In the genomic region with DNA sequence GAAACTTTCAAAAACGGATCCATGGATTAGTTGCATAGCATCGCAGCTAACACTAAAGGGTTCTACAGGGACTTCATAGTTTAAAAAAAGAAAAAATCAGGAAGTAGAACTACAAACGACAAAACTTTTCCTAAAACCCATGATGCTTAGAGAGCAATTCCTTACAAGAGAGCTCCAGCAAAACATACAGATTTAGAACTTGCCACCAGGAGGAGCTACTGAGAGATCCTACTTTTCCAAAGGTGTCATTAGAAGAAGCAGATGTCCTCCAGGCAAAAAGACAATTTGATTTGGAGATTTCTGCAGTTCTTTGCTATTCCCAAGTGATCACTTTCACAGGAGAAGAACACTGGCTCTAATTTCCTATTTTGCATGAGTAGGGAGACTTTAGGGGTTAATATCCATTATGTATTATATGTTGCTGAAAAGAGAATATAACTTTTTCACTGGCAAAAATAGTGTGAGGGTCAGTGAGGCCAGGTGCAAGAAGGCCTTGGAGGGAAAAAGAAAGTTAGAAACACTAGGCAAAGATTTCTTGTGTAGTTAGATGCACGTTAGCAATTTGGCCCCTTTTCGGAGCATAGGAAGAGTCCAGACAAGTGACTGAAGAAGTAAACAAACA, we compare ENCODE assay signal across 7 cellular contexts.
DNase-seq lines count a peak whose midpoint lies in the region; ATAC-seq and TF ChIP-seq lines count a peak whose summit lies in the region.

No MANE protein-coding gene starts in this region.

- H3K27ac ChIP-seq in GM23248 (no peak overlapping the region), body of pancreas (no peak overlapping the region), right lobe of liver (no peak overlapping the region)

- no peaks in the 10 kb centered on the region for H3K79me2 ChIP-seq in GM23248 (ENCODE audit: insufficient read depth)

- H3K27me3 ChIP-seq in GM23248 (replicated peaks; ENCODE audit: insufficient read depth) = no peaks in the 10 kb centered on the region
- no peaks in the 10 kb centered on the region for H3K27me3 ChIP-seq in body of pancreas
- no peaks in the 10 kb centered on the region for H3K27me3 ChIP-seq in right lobe of liver

- peak overlapping the region; percentile 30; the same call in 1 of the 2 replicates for H2AFZ ChIP-seq in GM23248

- H4K20me1 ChIP-seq in GM23248 (ENCODE audit: insufficient read depth) = no peaks in the 10 kb centered on the region

- no peak overlapping the region for H3K4me3 ChIP-seq in GM23248
- no peak overlapping the region for H3K4me3 ChIP-seq in body of pancreas
- H3K4me3 ChIP-seq in right lobe of liver = no peak overlapping the region

- no peak overlapping the region for H3K4me2 ChIP-seq in GM23248 (ENCODE audit: unreplicated experiment)

- H3K4me1 ChIP-seq in GM23248 (ENCODE audit: insufficient read depth) (no peaks in the 10 kb centered on the region), body of pancreas (no peaks in the 10 kb centered on the region), right lobe of liver (no peaks in the 10 kb centered on the region)

- no peaks in the 10 kb centered on the region for H3K9me3 ChIP-seq in GM23248 (ENCODE audit: low read depth)
- no peaks in the 10 kb centered on the region for H3K9me3 ChIP-seq in body of pancreas
- H3K9me3 ChIP-seq in right lobe of liver = no peaks in the 10 kb centered on the region

- in situ Hi-C loops in GM23248 (cut with MboI) = no loop called here

- ATAC-seq in body of pancreas (no peak), right lobe of liver (peak; percentile 66 to 78 (median 74)), GM18505 (IDR thresholded peaks at IDR 0.05; ENCODE audit: unreplicated experiment) (no peak)

- TF ChIP-seq CTCF in body of pancreas (IDR thresholded peaks at IDR 0.05) (peak in 6 of 7 experiments; percentile 47 to 63 (median 54)), right lobe of liver (IDR thresholded peaks at IDR 0.05) (peak; percentile 63 to 76 (median 66))

- whole genome bisulfite sequencing in GM23248 (ENCODE audit: low coverage in 1 of 2, low lambda C conversion rate in 2 of 2, missing lambda C conversion rate in 2 of 2), 2 experiments = 30 to 33% methylated on average over 5 of the region's 5 CpGs
- 28 to 31% methylated on average over 5 of the region's 5 CpGs for WGBS in body of pancreas, 2 donors
- WGBS in right lobe of liver (ENCODE audit: insufficient coverage, low coverage, low lambda C conversion rate, missing lambda C conversion rate) = 28% methylated on average over 5 of the region's 5 CpGs

- H3F3A ChIP-seq in GM23248 (ENCODE audit: insufficient read depth) = no peaks in the 10 kb centered on the region

- TF ChIP-seq POLR2A in body of pancreas (IDR thresholded peaks at IDR 0.05) = no peak
- TF ChIP-seq POLR2A in right lobe of liver (IDR thresholded peaks at IDR 0.05) = no peak
- TF ChIP-seq POLR2A in GM18505 (IDR thresholded peaks at IDR 0.05; ENCODE audit: borderline replicate concordance, extremely low read depth, insufficient read depth, insufficient read length) = no peak

- H3K9me2 ChIP-seq in GM23248 (ENCODE audit: insufficient read depth) = no peaks in the 10 kb centered on the region

- H3K9ac ChIP-seq in GM23248 = no peak overlapping the region

- H3K36me3 ChIP-seq in GM23248 (ENCODE audit: low read depth) = no peaks in the 10 kb centered on the region
- no peaks in the 10 kb centered on the region for H3K36me3 ChIP-seq in body of pancreas (replicated peaks in 1 of 2; ENCODE audit: insufficient read depth in 1 of 2, low read depth in 2 of 2)
- H3K36me3 ChIP-seq in right lobe of liver = no peaks in the 10 kb centered on the region

- intact Hi-C loops in body of pancreas (cut with DNase I) (loop anchor here (10.0 kb wide), 1 partner anchor 292 kb away; no protein-coding TSS in a partner anchor), right lobe of liver (cut with DNase I) (loop anchor here (5.0 to 10.0 kb wide), 2 partner anchors 279 to 292 kb away; no protein-coding TSS in a partner anchor)

- DNase-seq in DMS 273 (lab: John Stamatoyannopoulos, UW; ENCODE audit: unreplicated experiment) (peak; percentile 87), GM23248 (peak; percentile 53), NCI-H345 (lab: John Stamatoyannopoulos, UW) (peak; percentile 61), body of pancreas (peak; percentile 17 to 55 (median 32)), right lobe of liver (peak in 1 of 3 donors; percentile 47), NK-92 (lab: John Stamatoyannopoulos, UW; ENCODE audit: unreplicated experiment) (no peak)

Comparison
In these comparisons a context has a peak if more than half of its experiments do, and no peak if none do; other contexts are left out.
1. ATAC-seq: peak in right lobe of liver (4 of 4); none in body of pancreas (single experiment) and GM18505 (single experiment).